1 cellular context compared by ENCODE assay signal in the genomic region with DNA sequence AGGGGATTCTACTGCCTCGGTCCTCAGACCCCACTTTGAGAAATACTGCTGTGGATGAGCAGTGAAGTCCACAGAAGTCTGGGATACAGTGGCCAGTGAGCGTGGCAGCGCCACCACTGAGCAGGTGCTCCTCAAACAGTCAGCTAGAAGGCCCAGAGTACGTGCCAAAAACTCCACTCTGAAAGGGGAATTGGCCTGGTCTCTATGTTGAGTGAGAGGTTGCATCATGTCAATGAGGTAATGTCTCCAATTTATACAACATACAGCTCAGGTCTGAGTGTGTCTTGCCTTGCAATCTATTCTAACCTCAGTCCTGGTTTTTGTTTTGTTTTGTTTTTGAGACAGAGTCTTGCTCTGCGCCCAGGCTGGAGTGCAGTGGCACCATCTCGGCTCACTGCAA.
TF ChIP-seq lines count a peak whose summit lies in the region.

No MANE protein-coding gene starts in this region.

TF ChIP-seq in GM12878, 131 proteins besides CTCF, POLR2A, EP300 and RAD21 (continues in another document):
- TF ChIP-seq, protein P1, sequence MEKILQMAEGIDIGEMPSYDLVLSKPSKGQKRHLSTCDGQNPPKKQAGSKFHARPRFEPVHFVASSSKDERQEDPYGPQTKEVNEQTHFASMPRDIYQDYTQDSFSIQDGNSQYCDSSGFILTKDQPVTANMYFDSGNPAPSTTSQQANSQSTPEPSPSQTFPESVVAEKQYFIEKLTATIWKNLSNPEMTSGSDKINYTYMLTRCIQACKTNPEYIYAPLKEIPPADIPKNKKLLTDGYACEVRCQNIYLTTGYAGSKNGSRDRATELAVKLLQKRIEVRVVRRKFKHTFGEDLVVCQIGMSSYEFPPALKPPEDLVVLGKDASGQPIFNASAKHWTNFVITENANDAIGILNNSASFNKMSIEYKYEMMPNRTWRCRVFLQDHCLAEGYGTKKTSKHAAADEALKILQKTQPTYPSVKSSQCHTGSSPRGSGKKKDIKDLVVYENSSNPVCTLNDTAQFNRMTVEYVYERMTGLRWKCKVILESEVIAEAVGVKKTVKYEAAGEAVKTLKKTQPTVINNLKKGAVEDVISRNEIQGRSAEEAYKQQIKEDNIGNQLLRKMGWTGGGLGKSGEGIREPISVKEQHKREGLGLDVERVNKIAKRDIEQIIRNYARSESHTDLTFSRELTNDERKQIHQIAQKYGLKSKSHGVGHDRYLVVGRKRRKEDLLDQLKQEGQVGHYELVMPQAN (conservative IDR thresholded peaks at IDR 0.05) = no peak
- no peak for TF ChIP-seq SP1 (IDR thresholded peaks at IDR 0.05; ENCODE audit: low read depth, low read length)
- no peak for TF ChIP-seq KDM1A (IDR thresholded peaks at IDR 0.05; ENCODE audit: borderline replicate concordance)
- no peak for TF ChIP-seq ASH2L (IDR thresholded peaks at IDR 0.05; ENCODE audit: borderline replicate concordance, low read depth)
- TF ChIP-seq SMC3 (IDR thresholded peaks at IDR 0.05; ENCODE audit: borderline replicate concordance, low read length) = no peak
- TF ChIP-seq RFX5 (IDR thresholded peaks at IDR 0.05; ENCODE audit: low read depth, low read length) = no peak
- peak; percentile 32; the same call in 1 of the 2 replicates for TF ChIP-seq RUNX3 (IDR thresholded peaks at IDR 0.05; ENCODE audit: low read length)
- peak; percentile 72 for TF ChIP-seq SPI1 (IDR thresholded peaks at IDR 0.05; ENCODE audit: borderline replicate concordance, insufficient read depth, low read depth, low read length)
- no peak for TF ChIP-seq TARDBP (IDR thresholded peaks at IDR 0.05; ENCODE audit: borderline replicate concordance)
- TF ChIP-seq PML (IDR thresholded peaks at IDR 0.05; ENCODE audit: low read length) = no peak
- TF ChIP-seq, protein P2, sequence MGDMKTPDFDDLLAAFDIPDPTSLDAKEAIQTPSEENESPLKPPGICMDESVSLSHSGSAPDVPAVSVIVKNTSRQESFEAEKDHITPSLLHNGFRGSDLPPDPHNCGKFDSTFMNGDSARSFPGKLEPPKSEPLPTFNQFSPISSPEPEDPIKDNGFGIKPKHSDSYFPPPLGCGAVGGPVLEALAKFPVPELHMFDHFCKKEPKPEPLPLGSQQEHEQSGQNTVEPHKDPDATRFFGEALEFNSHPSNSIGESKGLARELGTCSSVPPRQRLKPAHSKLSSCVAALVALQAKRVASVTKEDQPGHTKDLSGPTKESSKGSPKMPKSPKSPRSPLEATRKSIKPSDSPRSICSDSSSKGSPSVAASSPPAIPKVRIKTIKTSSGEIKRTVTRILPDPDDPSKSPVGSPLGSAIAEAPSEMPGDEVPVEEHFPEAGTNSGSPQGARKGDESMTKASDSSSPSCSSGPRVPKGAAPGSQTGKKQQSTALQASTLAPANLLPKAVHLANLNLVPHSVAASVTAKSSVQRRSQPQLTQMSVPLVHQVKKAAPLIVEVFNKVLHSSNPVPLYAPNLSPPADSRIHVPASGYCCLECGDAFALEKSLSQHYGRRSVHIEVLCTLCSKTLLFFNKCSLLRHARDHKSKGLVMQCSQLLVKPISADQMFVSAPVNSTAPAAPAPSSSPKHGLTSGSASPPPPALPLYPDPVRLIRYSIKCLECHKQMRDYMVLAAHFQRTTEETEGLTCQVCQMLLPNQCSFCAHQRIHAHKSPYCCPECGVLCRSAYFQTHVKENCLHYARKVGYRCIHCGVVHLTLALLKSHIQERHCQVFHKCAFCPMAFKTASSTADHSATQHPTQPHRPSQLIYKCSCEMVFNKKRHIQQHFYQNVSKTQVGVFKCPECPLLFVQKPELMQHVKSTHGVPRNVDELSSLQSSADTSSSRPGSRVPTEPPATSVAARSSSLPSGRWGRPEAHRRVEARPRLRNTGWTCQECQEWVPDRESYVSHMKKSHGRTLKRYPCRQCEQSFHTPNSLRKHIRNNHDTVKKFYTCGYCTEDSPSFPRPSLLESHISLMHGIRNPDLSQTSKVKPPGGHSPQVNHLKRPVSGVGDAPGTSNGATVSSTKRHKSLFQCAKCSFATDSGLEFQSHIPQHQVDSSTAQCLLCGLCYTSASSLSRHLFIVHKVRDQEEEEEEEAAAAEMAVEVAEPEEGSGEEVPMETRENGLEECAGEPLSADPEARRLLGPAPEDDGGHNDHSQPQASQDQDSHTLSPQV (IDR thresholded peaks at IDR 0.05) = no peak
- TF ChIP-seq, protein P3, sequence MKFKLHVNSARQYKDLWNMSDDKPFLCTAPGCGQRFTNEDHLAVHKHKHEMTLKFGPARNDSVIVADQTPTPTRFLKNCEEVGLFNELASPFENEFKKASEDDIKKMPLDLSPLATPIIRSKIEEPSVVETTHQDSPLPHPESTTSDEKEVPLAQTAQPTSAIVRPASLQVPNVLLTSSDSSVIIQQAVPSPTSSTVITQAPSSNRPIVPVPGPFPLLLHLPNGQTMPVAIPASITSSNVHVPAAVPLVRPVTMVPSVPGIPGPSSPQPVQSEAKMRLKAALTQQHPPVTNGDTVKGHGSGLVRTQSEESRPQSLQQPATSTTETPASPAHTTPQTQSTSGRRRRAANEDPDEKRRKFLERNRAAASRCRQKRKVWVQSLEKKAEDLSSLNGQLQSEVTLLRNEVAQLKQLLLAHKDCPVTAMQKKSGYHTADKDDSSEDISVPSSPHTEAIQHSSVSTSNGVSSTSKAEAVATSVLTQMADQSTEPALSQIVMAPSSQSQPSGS (IDR thresholded peaks at IDR 0.05; ENCODE audit: low read length) = 0 out of 2 replicates have a peak, but pooled peaks have one; percentile 44
- TF ChIP-seq MEF2B (IDR thresholded peaks at IDR 0.05; ENCODE audit: partially characterized antibody, poor library complexity, severe bottlenecking) = no peak
- TF ChIP-seq CHD2 (IDR thresholded peaks at IDR 0.05; ENCODE audit: borderline replicate concordance, low read depth, low read length) = no peak
- TF ChIP-seq BMI1 (IDR thresholded peaks at IDR 0.05; ENCODE audit: borderline replicate concordance) = no peak
- TF ChIP-seq EED (IDR thresholded peaks at IDR 0.05; ENCODE audit: low read depth) = no peak
- no peak for TF ChIP-seq JUND (IDR thresholded peaks at IDR 0.05; ENCODE audit: low read depth, low read length)
- TF ChIP-seq NFXL1 (IDR thresholded peaks at IDR 0.05; ENCODE audit: borderline replicate concordance) = no peak
- no peak for TF ChIP-seq NFIC (IDR thresholded peaks at IDR 0.05; ENCODE audit: low read depth, low read length)
- TF ChIP-seq, protein P4, sequence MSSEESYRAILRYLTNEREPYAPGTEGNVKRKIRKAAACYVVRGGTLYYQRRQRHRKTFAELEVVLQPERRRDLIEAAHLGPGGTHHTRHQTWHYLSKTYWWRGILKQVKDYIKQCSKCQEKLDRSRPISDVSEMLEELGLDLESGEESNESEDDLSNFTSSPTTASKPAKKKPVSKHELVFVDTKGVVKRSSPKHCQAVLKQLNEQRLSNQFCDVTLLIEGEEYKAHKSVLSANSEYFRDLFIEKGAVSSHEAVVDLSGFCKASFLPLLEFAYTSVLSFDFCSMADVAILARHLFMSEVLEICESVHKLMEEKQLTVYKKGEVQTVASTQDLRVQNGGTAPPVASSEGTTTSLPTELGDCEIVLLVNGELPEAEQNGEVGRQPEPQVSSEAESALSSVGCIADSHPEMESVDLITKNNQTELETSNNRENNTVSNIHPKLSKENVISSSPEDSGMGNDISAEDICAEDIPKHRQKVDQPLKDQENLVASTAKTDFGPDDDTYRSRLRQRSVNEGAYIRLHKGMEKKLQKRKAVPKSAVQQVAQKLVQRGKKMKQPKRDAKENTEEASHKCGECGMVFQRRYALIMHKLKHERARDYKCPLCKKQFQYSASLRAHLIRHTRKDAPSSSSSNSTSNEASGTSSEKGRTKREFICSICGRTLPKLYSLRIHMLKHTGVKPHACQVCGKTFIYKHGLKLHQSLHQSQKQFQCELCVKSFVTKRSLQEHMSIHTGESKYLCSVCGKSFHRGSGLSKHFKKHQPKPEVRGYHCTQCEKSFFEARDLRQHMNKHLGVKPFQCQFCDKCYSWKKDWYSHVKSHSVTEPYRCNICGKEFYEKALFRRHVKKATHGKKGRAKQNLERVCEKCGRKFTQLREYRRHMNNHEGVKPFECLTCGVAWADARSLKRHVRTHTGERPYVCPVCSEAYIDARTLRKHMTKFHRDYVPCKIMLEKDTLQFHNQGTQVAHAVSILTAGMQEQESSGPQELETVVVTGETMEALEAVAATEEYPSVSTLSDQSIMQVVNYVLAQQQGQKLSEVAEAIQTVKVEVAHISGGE (CRISPR knock-in tag; IDR thresholded peaks at IDR 0.05) = no peak
- TF ChIP-seq, protein P5, sequence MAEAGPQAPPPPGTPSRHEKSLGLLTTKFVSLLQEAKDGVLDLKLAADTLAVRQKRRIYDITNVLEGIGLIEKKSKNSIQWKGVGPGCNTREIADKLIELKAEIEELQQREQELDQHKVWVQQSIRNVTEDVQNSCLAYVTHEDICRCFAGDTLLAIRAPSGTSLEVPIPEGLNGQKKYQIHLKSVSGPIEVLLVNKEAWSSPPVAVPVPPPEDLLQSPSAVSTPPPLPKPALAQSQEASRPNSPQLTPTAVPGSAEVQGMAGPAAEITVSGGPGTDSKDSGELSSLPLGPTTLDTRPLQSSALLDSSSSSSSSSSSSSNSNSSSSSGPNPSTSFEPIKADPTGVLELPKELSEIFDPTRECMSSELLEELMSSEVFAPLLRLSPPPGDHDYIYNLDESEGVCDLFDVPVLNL (IDR thresholded peaks at IDR 0.05; ENCODE audit: low read depth, low read length) = no peak
- TF ChIP-seq, protein P6, sequence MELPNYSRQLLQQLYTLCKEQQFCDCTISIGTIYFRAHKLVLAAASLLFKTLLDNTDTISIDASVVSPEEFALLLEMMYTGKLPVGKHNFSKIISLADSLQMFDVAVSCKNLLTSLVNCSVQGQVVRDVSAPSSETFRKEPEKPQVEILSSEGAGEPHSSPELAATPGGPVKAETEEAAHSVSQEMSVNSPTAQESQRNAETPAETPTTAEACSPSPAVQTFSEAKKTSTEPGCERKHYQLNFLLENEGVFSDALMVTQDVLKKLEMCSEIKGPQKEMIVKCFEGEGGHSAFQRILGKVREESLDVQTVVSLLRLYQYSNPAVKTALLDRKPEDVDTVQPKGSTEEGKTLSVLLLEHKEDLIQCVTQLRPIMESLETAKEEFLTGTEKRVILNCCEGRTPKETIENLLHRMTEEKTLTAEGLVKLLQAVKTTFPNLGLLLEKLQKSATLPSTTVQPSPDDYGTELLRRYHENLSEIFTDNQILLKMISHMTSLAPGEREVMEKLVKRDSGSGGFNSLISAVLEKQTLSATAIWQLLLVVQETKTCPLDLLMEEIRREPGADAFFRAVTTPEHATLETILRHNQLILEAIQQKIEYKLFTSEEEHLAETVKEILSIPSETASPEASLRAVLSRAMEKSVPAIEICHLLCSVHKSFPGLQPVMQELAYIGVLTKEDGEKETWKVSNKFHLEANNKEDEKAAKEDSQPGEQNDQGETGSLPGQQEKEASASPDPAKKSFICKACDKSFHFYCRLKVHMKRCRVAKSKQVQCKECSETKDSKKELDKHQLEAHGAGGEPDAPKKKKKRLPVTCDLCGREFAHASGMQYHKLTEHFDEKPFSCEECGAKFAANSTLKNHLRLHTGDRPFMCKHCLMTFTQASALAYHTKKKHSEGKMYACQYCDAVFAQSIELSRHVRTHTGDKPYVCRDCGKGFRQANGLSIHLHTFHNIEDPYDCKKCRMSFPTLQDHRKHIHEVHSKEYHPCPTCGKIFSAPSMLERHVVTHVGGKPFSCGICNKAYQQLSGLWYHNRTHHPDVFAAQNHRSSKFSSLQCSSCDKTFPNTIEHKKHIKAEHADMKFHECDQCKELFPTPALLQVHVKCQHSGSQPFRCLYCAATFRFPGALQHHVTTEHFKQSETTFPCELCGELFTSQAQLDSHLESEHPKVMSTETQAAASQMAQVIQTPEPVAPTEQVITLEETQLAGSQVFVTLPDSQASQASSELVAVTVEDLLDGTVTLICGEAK (IDR thresholded peaks at IDR 0.05; ENCODE audit: borderline replicate concordance) = no peak
- TF ChIP-seq TAF1 (IDR thresholded peaks at IDR 0.05; ENCODE audit: borderline replicate concordance, low read depth, low read length) = no peak
- TF ChIP-seq, protein P7, sequence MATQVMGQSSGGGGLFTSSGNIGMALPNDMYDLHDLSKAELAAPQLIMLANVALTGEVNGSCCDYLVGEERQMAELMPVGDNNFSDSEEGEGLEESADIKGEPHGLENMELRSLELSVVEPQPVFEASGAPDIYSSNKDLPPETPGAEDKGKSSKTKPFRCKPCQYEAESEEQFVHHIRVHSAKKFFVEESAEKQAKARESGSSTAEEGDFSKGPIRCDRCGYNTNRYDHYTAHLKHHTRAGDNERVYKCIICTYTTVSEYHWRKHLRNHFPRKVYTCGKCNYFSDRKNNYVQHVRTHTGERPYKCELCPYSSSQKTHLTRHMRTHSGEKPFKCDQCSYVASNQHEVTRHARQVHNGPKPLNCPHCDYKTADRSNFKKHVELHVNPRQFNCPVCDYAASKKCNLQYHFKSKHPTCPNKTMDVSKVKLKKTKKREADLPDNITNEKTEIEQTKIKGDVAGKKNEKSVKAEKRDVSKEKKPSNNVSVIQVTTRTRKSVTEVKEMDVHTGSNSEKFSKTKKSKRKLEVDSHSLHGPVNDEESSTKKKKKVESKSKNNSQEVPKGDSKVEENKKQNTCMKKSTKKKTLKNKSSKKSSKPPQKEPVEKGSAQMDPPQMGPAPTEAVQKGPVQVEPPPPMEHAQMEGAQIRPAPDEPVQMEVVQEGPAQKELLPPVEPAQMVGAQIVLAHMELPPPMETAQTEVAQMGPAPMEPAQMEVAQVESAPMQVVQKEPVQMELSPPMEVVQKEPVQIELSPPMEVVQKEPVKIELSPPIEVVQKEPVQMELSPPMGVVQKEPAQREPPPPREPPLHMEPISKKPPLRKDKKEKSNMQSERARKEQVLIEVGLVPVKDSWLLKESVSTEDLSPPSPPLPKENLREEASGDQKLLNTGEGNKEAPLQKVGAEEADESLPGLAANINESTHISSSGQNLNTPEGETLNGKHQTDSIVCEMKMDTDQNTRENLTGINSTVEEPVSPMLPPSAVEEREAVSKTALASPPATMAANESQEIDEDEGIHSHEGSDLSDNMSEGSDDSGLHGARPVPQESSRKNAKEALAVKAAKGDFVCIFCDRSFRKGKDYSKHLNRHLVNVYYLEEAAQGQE (IDR thresholded peaks at IDR 0.05; ENCODE audit: low read depth, low read length) = no peak
- no peak for TF ChIP-seq IKZF2 (IDR thresholded peaks at IDR 0.05)
- TF ChIP-seq, protein P8, sequence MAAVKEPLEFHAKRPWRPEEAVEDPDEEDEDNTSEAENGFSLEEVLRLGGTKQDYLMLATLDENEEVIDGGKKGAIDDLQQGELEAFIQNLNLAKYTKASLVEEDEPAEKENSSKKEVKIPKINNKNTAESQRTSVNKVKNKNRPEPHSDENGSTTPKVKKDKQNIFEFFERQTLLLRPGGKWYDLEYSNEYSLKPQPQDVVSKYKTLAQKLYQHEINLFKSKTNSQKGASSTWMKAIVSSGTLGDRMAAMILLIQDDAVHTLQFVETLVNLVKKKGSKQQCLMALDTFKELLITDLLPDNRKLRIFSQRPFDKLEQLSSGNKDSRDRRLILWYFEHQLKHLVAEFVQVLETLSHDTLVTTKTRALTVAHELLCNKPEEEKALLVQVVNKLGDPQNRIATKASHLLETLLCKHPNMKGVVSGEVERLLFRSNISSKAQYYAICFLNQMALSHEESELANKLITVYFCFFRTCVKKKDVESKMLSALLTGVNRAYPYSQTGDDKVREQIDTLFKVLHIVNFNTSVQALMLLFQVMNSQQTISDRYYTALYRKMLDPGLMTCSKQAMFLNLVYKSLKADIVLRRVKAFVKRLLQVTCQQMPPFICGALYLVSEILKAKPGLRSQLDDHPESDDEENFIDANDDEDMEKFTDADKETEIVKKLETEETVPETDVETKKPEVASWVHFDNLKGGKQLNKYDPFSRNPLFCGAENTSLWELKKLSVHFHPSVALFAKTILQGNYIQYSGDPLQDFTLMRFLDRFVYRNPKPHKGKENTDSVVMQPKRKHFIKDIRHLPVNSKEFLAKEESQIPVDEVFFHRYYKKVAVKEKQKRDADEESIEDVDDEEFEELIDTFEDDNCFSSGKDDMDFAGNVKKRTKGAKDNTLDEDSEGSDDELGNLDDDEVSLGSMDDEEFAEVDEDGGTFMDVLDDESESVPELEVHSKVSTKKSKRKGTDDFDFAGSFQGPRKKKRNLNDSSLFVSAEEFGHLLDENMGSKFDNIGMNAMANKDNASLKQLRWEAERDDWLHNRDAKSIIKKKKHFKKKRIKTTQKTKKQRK (IDR thresholded peaks at IDR 0.05; ENCODE audit: low read depth, low read length) = no peak
